ENCODE assay signal across 8 cellular contexts in genomic region chr12:111405856-111406473, GRCh38. TPM values are rescaled to one million over a fixed set of nuclear protein-coding genes. Genes with fewer than 3 reads are reported as not detected.
DNase-seq lines count a peak whose midpoint lies in the region; ATAC-seq and TF ChIP-seq lines count a peak whose summit lies in the region.

Gene SH2B3, plus strand, starts transcription at chr12:111405923. Its CDS starts 12,223 bp downstream, at chr12:111418146.

- no peaks in the 10 kb centered on the region for H3K9me3 Mint-ChIP-seq in type B pancreatic cell

- ATAC-seq in HG03439 (IDR thresholded peaks at IDR 0.05; ENCODE audit: unreplicated experiment) = peak; percentile 6

- intact Hi-C loops in head of caudate nucleus (cut with DNase I) = loop anchor here (10.0 kb wide), 1 partner anchor 269 kb away; no protein-coding TSS in a partner anchor

- TF ChIP-seq CTCF in type B pancreatic cell (conservative IDR thresholded peaks at IDR 0.05) = no peak

- DNase-seq in activated CD4-positive, alpha-beta T cell treated with anti-CD3 and anti-CD28 coated beads for 24 hours (ENCODE audit: low read depth in 2 of 2) = peak; percentile 55 to 57
- DNase-seq in activated CD4-positive, alpha-beta T cell treated with anti-CD3 and anti-CD28 coated beads for 1 hour = no peak
- DNase-seq in activated CD4-positive, CD25-positive, alpha-beta regulatory T cell treated with anti-CD3 and anti-CD28 coated beads, Interleukin-2, amount 50 U/mL, for 16 hours (ENCODE audit: low read depth, low spot score) = peak; percentile 60
- DNase-seq in effector memory CD4-positive, alpha-beta T cell = no peak
- DNase-seq in type B pancreatic cell (ENCODE audit: extremely low spot score, unreplicated experiment) (no peak), head of caudate nucleus (no peak)

- H3K4me1 Mint-ChIP-seq in type B pancreatic cell (ENCODE audit: unreplicated experiment) = peaks cover 27% of the 10 kb centered on the region

- no peaks in the 10 kb centered on the region for H3K27me3 ChIP-seq in effector memory CD4-positive, alpha-beta T cell (replicated peaks; ENCODE audit: control insufficient read depth, insufficient read depth, low read length, poor library complexity, severe bottlenecking)
- no peaks in the 10 kb centered on the region for H3K27me3 ChIP-seq in muscle layer of duodenum (ENCODE audit: low read depth, low read length)

- H3K4me3 ChIP-seq in effector memory CD4-positive, alpha-beta T cell (ENCODE audit: insufficient read depth, low read depth, low read length, poor library complexity, severe bottlenecking) = peak within 1 kb of the TSS; percentile 96
- peak within 1 kb of the TSS; percentile 66 to 96 for H3K4me3 ChIP-seq in muscle layer of duodenum (ENCODE audit: low read depth in 1 of 2, low read length in 2 of 2)

- H3K27ac ChIP-seq in effector memory CD4-positive, alpha-beta T cell (ENCODE audit: insufficient read depth, low read length, poor library complexity, severe bottlenecking) = peak within 1 kb of the TSS; percentile 97
- peak within 1 kb of the TSS; percentile 65 for H3K27ac ChIP-seq in muscle layer of duodenum (ENCODE audit: low read length)

- H3K4me3 Mint-ChIP-seq in type B pancreatic cell = peak within 1 kb of the TSS; percentile 87

- peak within 1 kb of the TSS; percentile 74 for H3K27ac Mint-ChIP-seq in type B pancreatic cell

- H3K4me1 ChIP-seq in effector memory CD4-positive, alpha-beta T cell (ENCODE audit: control insufficient read depth, insufficient read depth, low read length, poor library complexity, severe bottlenecking) = peaks cover 67% of the 10 kb centered on the region
- H3K4me1 ChIP-seq in muscle layer of duodenum (ENCODE audit: control insufficient read depth in 1 of 2, insufficient read depth in 2 of 2, low read length in 2 of 2) = peaks cover 20 to 62% of the 10 kb centered on the region in 2 donors

- no peaks in the 10 kb centered on the region for H3K36me3 Mint-ChIP-seq in type B pancreatic cell

- H3K36me3 ChIP-seq in effector memory CD4-positive, alpha-beta T cell (ENCODE audit: control insufficient read depth, insufficient read depth, low read length) = no peaks in the 10 kb centered on the region
- peaks cover 0 to 8% of the 10 kb centered on the region in 2 donors for H3K36me3 ChIP-seq in muscle layer of duodenum (ENCODE audit: control insufficient read depth in 1 of 2, insufficient read depth in 2 of 2, low read length in 2 of 2)

- peaks cover 26% of the 10 kb centered on the region for H3K27me3 Mint-ChIP-seq in type B pancreatic cell

- no peaks in the 10 kb centered on the region for H3K9me3 ChIP-seq in effector memory CD4-positive, alpha-beta T cell (ENCODE audit: control insufficient read depth, low read length)
- no peaks in the 10 kb centered on the region for H3K9me3 ChIP-seq in muscle layer of duodenum (ENCODE audit: control insufficient read depth in 1 of 2, low read length in 2 of 2)

RNA-seq across cellular contexts. Expression of gene SH2B3, which starts in this region (rescaled TPM):
- 2.4 and 5.2 TPM in 2 replicates for total RNA-seq in type B pancreatic cell (ENCODE audit: low replicate concordance)

Comparison
In these comparisons a context has a peak if more than half of its experiments do, and no peak if none do; other contexts are left out.
1. DNase-seq: peak in activated CD4-positive, alpha-beta T cell treated with anti-CD3 and anti-CD28 coated beads for 24 hours (2 of 2) and activated CD4-positive, CD25-positive, alpha-beta regulatory T cell treated with anti-CD3 and anti-CD28 coated beads, Interleukin-2, amount 50 U/mL, for 16 hours (single experiment); none in activated CD4-positive, alpha-beta T cell treated with anti-CD3 and anti-CD28 coated beads for 1 hour (single experiment), effector memory CD4-positive, alpha-beta T cell (0 of 3), type B pancreatic cell (single experiment) and head of caudate nucleus (0 of 42).